ENCODE assay signal across 8 cellular contexts in genomic region chr6:85644374-85644762, GRCh38. TPM values are rescaled to one million over a fixed set of nuclear protein-coding genes. Genes with fewer than 3 reads are reported as not detected.
DNase-seq lines count a peak whose midpoint lies in the region; ATAC-seq and TF ChIP-seq lines count a peak whose summit lies in the region.

No MANE protein-coding gene starts in this region.

- no peaks in the 10 kb centered on the region for H3K9me3 ChIP-seq in iPS-18a (ENCODE audit: control insufficient read depth, low read depth, low read length)

- CTCF ChIA-PET in activated CD8-positive, alpha-beta T cell treated with anti-CD3 and anti-CD28 coated beads for 36 hours (lab: Charles Lee) = interaction anchor here (1.0 to 1.7 kb wide), 4 partner anchors 9 to 34 kb away, joined by 4 to 7 read pairs (median 4); no protein-coding TSS in a partner anchor

- H3K27ac ChIP-seq in iPS-18a (ENCODE audit: low read length) (peak overlapping the region; percentile 28), substantia nigra (ENCODE audit: low read depth, low read length, poor library complexity, severe bottlenecking) (peak overlapping the region; percentile 95)

- peaks cover 34% of the 10 kb centered on the region for H3K4me1 Mint-ChIP-seq in T-helper 1 cell treated with Interleukin-12 subunit alpha and Interleukin-12 subunit beta and Interleukin-4 antibody, amounts not matched to agents 30 μg/mL and 1 μg/mL, for 36 hours (ENCODE audit: low read depth)
- H3K4me1 Mint-ChIP-seq in activated CD8-positive, alpha-beta T cell treated with anti-CD3 and anti-CD28 coated beads for 36 hours (ENCODE audit: low read depth) = peaks cover 26% of the 10 kb centered on the region

- no peak for DNase-seq in T-helper 1 cell
- DNase-seq in activated CD8-positive, alpha-beta T cell treated with anti-CD3 and anti-CD28 coated beads for 36 hours = no peak
- no peak for DNase-seq in substantia nigra (lab: John Stamatoyannopoulos, UW)

- POLR2A ChIA-PET in activated CD8-positive, alpha-beta T cell treated with anti-CD3 and anti-CD28 coated beads for 36 hours (lab: Charles Lee) = interaction anchor here (1.0 to 19.4 kb wide), 4 partner anchors 11 to 30 kb away, joined by 3 to 913 read pairs (median 71); no protein-coding TSS in a partner anchor

- peaks cover 27% of the 10 kb centered on the region for H3K36me3 Mint-ChIP-seq in T-helper 1 cell treated with Interleukin-12 subunit alpha and Interleukin-12 subunit beta and Interleukin-4 antibody, amounts not matched to agents 30 μg/mL and 1 μg/mL, for 36 hours (ENCODE audit: low read depth)
- H3K36me3 Mint-ChIP-seq in activated CD8-positive, alpha-beta T cell treated with anti-CD3 and anti-CD28 coated beads for 36 hours (ENCODE audit: low read depth) = peaks cover 32% of the 10 kb centered on the region

- no peak for ATAC-seq in activated CD8-positive, alpha-beta T cell treated with anti-CD3 and anti-CD28 coated beads for 36 hours
- ATAC-seq in GM18858 (IDR thresholded peaks at IDR 0.05; ENCODE audit: unreplicated experiment) (no peak), HG02970 (IDR thresholded peaks at IDR 0.05; ENCODE audit: low FRiP score, unreplicated experiment) (no peak), GM21515 (IDR thresholded peaks at IDR 0.05; ENCODE audit: unreplicated experiment) (no peak)

- no peak for TF ChIP-seq CTCF in activated CD8-positive, alpha-beta T cell treated with anti-CD3 and anti-CD28 coated beads for 36 hours (IDR thresholded peaks at IDR 0.05)

- H3K27me3 Mint-ChIP-seq in T-helper 1 cell treated with Interleukin-12 subunit alpha and Interleukin-12 subunit beta and Interleukin-4 antibody, amounts not matched to agents 30 μg/mL and 1 μg/mL, for 36 hours (ENCODE audit: low read depth) = peaks cover 6% of the 10 kb centered on the region
- no peaks in the 10 kb centered on the region for H3K27me3 Mint-ChIP-seq in activated CD8-positive, alpha-beta T cell treated with anti-CD3 and anti-CD28 coated beads for 36 hours

- peak overlapping the region; percentile 89 for H3K27ac Mint-ChIP-seq in T-helper 1 cell treated with Interleukin-12 subunit alpha and Interleukin-12 subunit beta and Interleukin-4 antibody, amounts not matched to agents 30 μg/mL and 1 μg/mL, for 36 hours
- peak overlapping the region; percentile 76 for H3K27ac Mint-ChIP-seq in activated CD8-positive, alpha-beta T cell treated with anti-CD3 and anti-CD28 coated beads for 36 hours

- H3K4me3 Mint-ChIP-seq in T-helper 1 cell treated with Interleukin-12 subunit alpha and Interleukin-12 subunit beta and Interleukin-4 antibody, amounts not matched to agents 30 μg/mL and 1 μg/mL, for 36 hours = peak overlapping the region; percentile 80
- H3K4me3 Mint-ChIP-seq in activated CD8-positive, alpha-beta T cell treated with anti-CD3 and anti-CD28 coated beads for 36 hours = peak overlapping the region; percentile 71

- peaks cover 18% of the 10 kb centered on the region for H3K36me3 ChIP-seq in iPS-18a (ENCODE audit: control insufficient read depth, low read depth, low read length)

- peaks cover 19% of the 10 kb centered on the region for H3K4me1 ChIP-seq in iPS-18a (ENCODE audit: control insufficient read depth, low read depth, low read length)

- H3K4me3 ChIP-seq in iPS-18a (ENCODE audit: low read length) = peak overlapping the region; percentile 60

- H3K9me3 Mint-ChIP-seq in T-helper 1 cell treated with Interleukin-12 subunit alpha and Interleukin-12 subunit beta and Interleukin-4 antibody, amounts not matched to agents 30 μg/mL and 1 μg/mL, for 36 hours = no peaks in the 10 kb centered on the region
- no peaks in the 10 kb centered on the region for H3K9me3 Mint-ChIP-seq in activated CD8-positive, alpha-beta T cell treated with anti-CD3 and anti-CD28 coated beads for 36 hours

- intact Hi-C loops in activated CD8-positive, alpha-beta T cell treated with anti-CD3 and anti-CD28 coated beads for 36 hours (cut with micrococcal nuclease) = no loop called here

- no peaks in the 10 kb centered on the region for H3K27me3 ChIP-seq in iPS-18a (ENCODE audit: control insufficient read depth, insufficient read depth, low read length)

- H3K9ac ChIP-seq in iPS-18a (ENCODE audit: low read length) = peak overlapping the region; percentile 94

RNA-seq across cellular contexts. Expression of gene SYNCRIP, which starts 1.7 kb away (rescaled TPM):
- total RNA-seq in activated CD8-positive, alpha-beta T cell treated with anti-CD3 and anti-CD28 coated beads for 36 hours = 100 to 1,000 TPM; 167 to 179 TPM

RNA-seq across cellular contexts. Expression of gene SNX14, which starts 50.7 kb away (rescaled TPM):
- total RNA-seq in activated CD8-positive, alpha-beta T cell treated with anti-CD3 and anti-CD28 coated beads for 36 hours = 10 to 100 TPM; 53.9 to 54.1 TPM
